11 cellular contexts compared by ENCODE assay signal in the genomic region with DNA sequence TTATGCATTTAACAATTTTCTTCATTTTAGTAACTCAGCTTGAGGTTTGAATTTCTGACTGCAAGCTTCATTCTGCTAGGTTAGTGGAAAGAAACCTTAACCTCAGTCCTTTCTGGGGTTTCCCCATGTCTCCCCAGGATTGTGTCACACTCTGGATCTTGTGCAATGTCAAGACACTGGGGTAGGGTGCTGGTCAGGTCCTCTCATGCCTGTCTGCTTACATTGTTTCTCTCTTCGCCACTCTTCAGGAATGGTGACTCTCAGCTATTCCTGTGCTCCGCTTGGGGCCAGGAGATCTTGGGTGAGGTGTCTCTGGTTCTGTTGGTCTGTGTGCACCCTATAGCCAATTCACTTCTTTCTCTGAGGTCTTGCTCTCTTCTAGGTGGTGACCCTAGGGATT. TPM values are rescaled to one million over a fixed set of nuclear protein-coding genes. Genes with fewer than 3 reads are reported as not detected.
DNase-seq lines count a peak whose midpoint lies in the region; ATAC-seq and TF ChIP-seq lines count a peak whose summit lies in the region.
"Had no signal": no experiment of that assay in that cellular context is flagged by ENCODE, and none has a peak within 500 bp of the region (broad histone marks: within the 10 kb centered on the region; RNA-seq: fewer than 3 reads in every experiment).

No MANE protein-coding gene starts in this region.

- intact Hi-C loops in A673 (cut with micrococcal nuclease; ENCODE audit: unreplicated experiment) (no loop called here), uterus (cut with DNase I; ENCODE audit: low total_unique reads) (no loop called here)

- H3K9me3 ChIP-seq in A673 (ENCODE audit: low read depth, low read length, poor library complexity, severe bottlenecking) (no peaks in the 10 kb centered on the region), uterus (no peaks in the 10 kb centered on the region)
- H3K9me3 ChIP-seq: testis had no signal

- POLR2A ChIA-PET in A673 (lab: Charles Lee; ENCODE audit: low non-redundant PET), result no interaction called here

- H3K27me3 ChIP-seq in A673 (replicated peaks; ENCODE audit: insufficient read depth, low read depth, low read length, poor library complexity) (no peaks in the 10 kb centered on the region), uterus (no peaks in the 10 kb centered on the region)
- H3K27me3 ChIP-seq: testis had no signal

- H3K4me3 ChIP-seq in epithelial cell of esophagus (ENCODE audit: low read length) (no peak overlapping the region), A673 (ENCODE audit: low read depth, low read length, poor library complexity, severe bottlenecking) (no peak overlapping the region), uterus (no peak overlapping the region)
- H3K4me3 ChIP-seq: testis had no signal

- CTCF ChIA-PET in A673 (lab: Charles Lee), result no interaction called here

- H3K27ac ChIP-seq in A673 (ENCODE audit: low read depth, low read length, poor library complexity, severe bottlenecking), result no peak overlapping the region
- no peak overlapping the region for H3K27ac ChIP-seq in uterus
- H3K27ac ChIP-seq: testis had no signal

- ATAC-seq in GM19395 (IDR thresholded peaks at IDR 0.05; ENCODE audit: unreplicated experiment), result no peak

- H3K36me3 ChIP-seq in A673 (ENCODE audit: insufficient read depth, low read length, poor library complexity, severe bottlenecking) (no peaks in the 10 kb centered on the region), uterus (no peaks in the 10 kb centered on the region)

- H3K4me1 ChIP-seq in A673 (ENCODE audit: insufficient read depth, low read length, poor library complexity, severe bottlenecking), result no peaks in the 10 kb centered on the region
- no peaks in the 10 kb centered on the region for H3K4me1 ChIP-seq in uterus
- H3K4me1 ChIP-seq: testis had no signal

- TF ChIP-seq POLR2A in uterus (IDR thresholded peaks at IDR 0.05), result no peak

- peak; percentile 54 for DNase-seq in activated T-cell treated with anti-CD3 and anti-CD28 coated beads for 24 hours (ENCODE audit: low read depth)
- DNase-seq in activated T-cell treated with anti-CD3 and anti-CD28 coated beads, Interleukin-2, amount 50 U/mL, for 1 hour, result no peak
- DNase-seq in SKM-1 (lab: John Stamatoyannopoulos, UW; ENCODE audit: unreplicated experiment), result peak; percentile 70
- DNase-seq in epithelial cell of esophagus (ENCODE audit: low read depth), result peak; percentile 83
- DNase-seq in stimulated activated CD8-positive, alpha-beta memory T cell treated with anti-CD3 and anti-CD28 coated beads, Interleukin-4, amount 100 ng/mL, for 24 hours (ENCODE audit: low read depth), result peak; percentile 25
- DNase-seq in A673 (ENCODE audit: low spot score), result no peak
- DNase-seq in uterus, result no peak
- DNase-seq: GF-D8, NCI-H526, testis had no signal

- BruUV-seq in A673 (replicated peaks; lab: Mats Ljungman, UMichigan), result no TSS peak

- TF ChIP-seq CTCF in epithelial cell of esophagus (IDR thresholded peaks at IDR 0.05; ENCODE audit: insufficient read depth, low read depth, low read length, missing control alignments), result no peak
- no peak for TF ChIP-seq CTCF in A673 (conservative IDR thresholded peaks at IDR 0.05; ENCODE audit: low read depth, low read length)
- TF ChIP-seq CTCF in uterus (IDR thresholded peaks at IDR 0.05), result no peak

RNA-seq across cellular contexts. Expression of a gene that starts 23.9 kb away (rescaled TPM):
- not detected in 2 replicates for total RNA-seq in A673 (2021)
- total RNA-seq in uterus, result under 1 TPM in 1 of 4 donors, not detected in 3; 0.14 TPM

RNA-seq across cellular contexts. Expression of a gene that starts 45.1 kb away (rescaled TPM):
- total RNA-seq in A673 (2021) (not detected in 2 replicates), uterus (under 1 TPM in 3 of 4 donors, not detected in 1; 0.14 to 0.59 (median 0.26) TPM)

Comparison
In these comparisons a context has a peak if more than half of its experiments do, and no peak if none do; other contexts are left out.
1. DNase-seq: peak in activated T-cell treated with anti-CD3 and anti-CD28 coated beads for 24 hours (single experiment), SKM-1 (single experiment), epithelial cell of esophagus (single experiment) and stimulated activated CD8-positive, alpha-beta memory T cell treated with anti-CD3 and anti-CD28 coated beads, Interleukin-4, amount 100 ng/mL, for 24 hours (single experiment); none in activated T-cell treated with anti-CD3 and anti-CD28 coated beads, Interleukin-2, amount 50 U/mL, for 1 hour (single experiment), A673 (single experiment) and uterus (0 of 2).